Comparison of ENCODE assay signal across 8 cellular contexts in genomic region chr5:16456103-16456832, GRCh38. TPM values are rescaled to one million over a fixed set of nuclear protein-coding genes. Genes with fewer than 3 reads are reported as not detected.
DNase-seq lines count a peak whose midpoint lies in the region; ATAC-seq, FAIRE-seq and TF ChIP-seq lines count a peak whose summit lies in the region.

No MANE protein-coding gene starts in this region.

- peaks cover 87 to 100% (median 97%) of the 10 kb centered on the region in 11 experiments for H3K36me3 ChIP-seq in BLaER1 treated with 17β-estradiol and CSF1 and Interleukin-3, amounts not matched to agents 10 nM and 100 nM
- peaks cover 66% of the 10 kb centered on the region for H3K36me3 ChIP-seq in upper lobe of right lung

- TF ChIP-seq CTCF in upper lobe of right lung (IDR thresholded peaks at IDR 0.05) = peak; percentile 78

- peak; percentile 81 for FAIRE-seq in GM18507 (lab: Jason Lieb, UNC)

- peak overlapping the region in 9 of 11 experiments; percentile 9 to 95 (median 32); a peak in 13 of 22 replicates for H3K4me2 ChIP-seq in BLaER1 treated with 17β-estradiol and CSF1 and Interleukin-3, amounts not matched to agents 10 nM and 100 nM

- H3K27ac Mint-ChIP-seq in T-helper 17 cell (peak overlapping the region; percentile 90), memory B cell (peak overlapping the region; percentile 54)

- H3K9me3 ChIP-seq in BLaER1 treated with 17β-estradiol and CSF1 and Interleukin-3, amounts not matched to agents 10 nM and 100 nM (replicated peaks in 1 of 11) = no peaks in the 10 kb centered on the region
- H3K9me3 ChIP-seq in T-helper 17 cell (ENCODE audit: control insufficient read depth, low read length, poor library complexity, severe bottlenecking) (no peaks in the 10 kb centered on the region), upper lobe of right lung (no peaks in the 10 kb centered on the region)

- peaks cover 74 to 100% (median 88%) of the 10 kb centered on the region in 11 experiments for H4K20me1 ChIP-seq in BLaER1 treated with 17β-estradiol and CSF1 and Interleukin-3, amounts not matched to agents 10 nM and 100 nM

- DNase-seq in GM18507 (ENCODE audit: extremely low spot score, insufficient read length, low read depth) (peak; percentile 14), NCI-H1694 treated with DMSO at 0.1 percent for 48 hours (lab: John Stamatoyannopoulos, UW) (peak; percentile 76), T-helper 17 cell (no peak), memory B cell (ENCODE audit: low spot score in 2 of 2) (peak in 1 of 2 donors; percentile 51), upper lobe of right lung (peak; percentile 66)
- peak; percentile 12 for DNase-seq in effector CD4-positive, alpha-beta T cell

- H3K27me3 ChIP-seq in BLaER1 treated with 17β-estradiol and CSF1 and Interleukin-3, amounts not matched to agents 10 nM and 100 nM = no peaks in the 10 kb centered on the region
- no peaks in the 10 kb centered on the region for H3K27me3 ChIP-seq in upper lobe of right lung

- H3K36me3 Mint-ChIP-seq in T-helper 17 cell (ENCODE audit: low read depth) = peaks cover 15% of the 10 kb centered on the region
- peaks cover 31% of the 10 kb centered on the region for H3K36me3 Mint-ChIP-seq in memory B cell

- H3K4me1 ChIP-seq in BLaER1 treated with 17β-estradiol and CSF1 and Interleukin-3, amounts not matched to agents 10 nM and 100 nM = peaks cover 13 to 72% (median 18%) of the 10 kb centered on the region in 10 experiments
- peaks cover 37% of the 10 kb centered on the region for H3K4me1 ChIP-seq in upper lobe of right lung

- no peaks in the 10 kb centered on the region for H3K9me3 Mint-ChIP-seq in memory B cell

- H3K27ac ChIP-seq in BLaER1 treated with 17β-estradiol and CSF1 and Interleukin-3, amounts not matched to agents 10 nM and 100 nM = peak overlapping the region in 6 of 11 experiments; percentile 7 to 81 (median 69); a peak in 12 of 22 replicates
- H3K27ac ChIP-seq in upper lobe of right lung = peak overlapping the region; percentile 52

- peak overlapping the region in 4 of 11 experiments; percentile 9 to 60 (median 52); a peak in 5 of 22 replicates for H3K9ac ChIP-seq in BLaER1 treated with 17β-estradiol and CSF1 and Interleukin-3, amounts not matched to agents 10 nM and 100 nM

- intact Hi-C loops in upper lobe of right lung (cut with DNase I) = no loop called here

- H3K27me3 Mint-ChIP-seq in T-helper 17 cell (no peaks in the 10 kb centered on the region), memory B cell (no peaks in the 10 kb centered on the region)

- H3K4me3 ChIP-seq in BLaER1 treated with 17β-estradiol and CSF1 and Interleukin-3, amounts not matched to agents 10 nM and 100 nM = no peak overlapping the region
- H3K4me3 ChIP-seq in upper lobe of right lung = no peak overlapping the region

- H3K4me3 Mint-ChIP-seq in T-helper 17 cell (peak overlapping the region; percentile 19), memory B cell (peak overlapping the region; percentile 38)

- peaks cover 44% of the 10 kb centered on the region for H3K4me1 Mint-ChIP-seq in T-helper 17 cell
- H3K4me1 Mint-ChIP-seq in memory B cell = peaks cover 34% of the 10 kb centered on the region

- ATAC-seq in HG02943 (IDR thresholded peaks at IDR 0.05; ENCODE audit: low read depth, unreplicated experiment) (peak; percentile 59), T-helper 17 cell (peak; percentile 81), memory B cell (ENCODE audit: low read depth) (peak; percentile 62), upper lobe of right lung (peak; percentile 90)

RNA-seq across cellular contexts. Expression of gene ZNF622, which starts 9.3 kb away (rescaled TPM):
- total RNA-seq in T-helper 17 cell (10 to 100 TPM; 30.5 to 42.7 TPM), upper lobe of right lung (28.0 TPM)

Comparison
In these comparisons a context has a peak if more than half of its experiments do, and no peak if none do; other contexts are left out.
1. DNase-seq: peak in GM18507 (single experiment), NCI-H1694 treated with DMSO at 0.1 percent for 48 hours (single experiment), effector CD4-positive, alpha-beta T cell (single experiment) and upper lobe of right lung (single experiment); none in T-helper 17 cell (0 of 3).
2. Peak in every context shown above with its lines, with median percentiles within 50 percentile points of each other: ATAC-seq.